Comparison of ENCODE assay signal across 21 cellular contexts in the genomic region with DNA sequence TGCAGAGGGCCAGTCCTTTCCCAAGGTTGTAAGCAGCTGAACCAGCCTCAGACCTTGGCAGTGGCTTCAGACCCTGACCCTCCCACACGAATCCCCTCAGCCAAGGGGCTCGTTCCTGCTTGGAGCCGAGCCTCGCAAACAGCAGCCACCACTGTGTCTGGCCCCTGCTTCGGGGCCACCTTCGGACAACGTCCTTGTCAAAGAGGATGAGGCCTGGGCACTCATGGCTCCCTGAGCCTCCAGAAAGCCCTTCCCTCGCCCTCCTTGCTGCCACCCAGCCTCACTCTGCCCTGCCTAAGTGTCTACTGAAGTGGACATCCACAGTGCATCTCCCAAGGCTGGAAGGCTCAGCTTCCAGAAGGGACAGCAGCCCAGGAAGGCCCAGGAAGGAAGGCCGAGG.
"Had no signal": no experiment of that assay in that cellular context is flagged by ENCODE, and none has a peak within 500 bp of the region (broad histone marks: within the 10 kb centered on the region; RNA-seq: fewer than 3 reads in every experiment).

No MANE protein-coding gene starts in this region.

- H3K36me3 ChIP-seq: adrenal gland, SJCRH30, WERI-Rb-1 had no signal

- H3K4me1 ChIP-seq: adrenal gland, SJCRH30 had no signal

- ATAC-seq: activated CD4-positive, alpha-beta T cell treated with anti-CD3 and anti-CD28 coated beads for 36 hours; activated CD8-positive, alpha-beta T cell treated with anti-CD3 and anti-CD28 coated beads for 36 hours; activated T-cell treated with anti-CD3 and anti-CD28 coated beads, Interleukin-2, amount 50 U/mL, for 72 hours; PC-3 had no signal

- DNase-seq: activated CD4-positive, alpha-beta T cell treated with anti-CD3 and anti-CD28 coated beads for 36 hours; activated CD8-positive, alpha-beta memory T cell treated with anti-CD3 and anti-CD28 coated beads, Interleukin-2, amount 50 U/mL, for 4 hours; activated CD8-positive, alpha-beta T cell treated with anti-CD3 and anti-CD28 coated beads for 36 hours; activated naive CD4-positive, alpha-beta T cell treated with anti-CD3 and anti-CD28 coated beads, Interleukin-2, amount 50 U/mL, for 16 hours; activated naive CD8-positive, alpha-beta T cell treated with anti-CD3 and anti-CD28 coated beads, Interleukin-2, amount 10 ng/mL, durations not matched to agents 7 days and 5 days; activated T-cell treated with anti-CD3 and anti-CD28 coated beads, Interleukin-2, amount 50 U/mL, for 72 hours; adrenal gland; anterior cingulate cortex; caudate nucleus; KG1; NCI-H1048; NCI-H146; NCI-H187 treated with DMSO at 0.1 percent for 48 hours; NCI-H2081 treated with DMSO at 0.1 percent for 48 hours; NCI-H446; NCI-H524; PC-3; SJCRH30; SK-N-SH; T-helper 1 cell; WERI-Rb-1 had no signal

- H3K27ac ChIP-seq: adrenal gland, SJCRH30, WERI-Rb-1 had no signal

- H3K9me3 ChIP-seq: adrenal gland, SJCRH30, SK-N-SH had no signal

- H3K4me3 ChIP-seq: adrenal gland, SJCRH30 had no signal

- H3K4me2 ChIP-seq: SK-N-SH had no signal
